8 cellular contexts compared by ENCODE assay signal in the genomic region with DNA sequence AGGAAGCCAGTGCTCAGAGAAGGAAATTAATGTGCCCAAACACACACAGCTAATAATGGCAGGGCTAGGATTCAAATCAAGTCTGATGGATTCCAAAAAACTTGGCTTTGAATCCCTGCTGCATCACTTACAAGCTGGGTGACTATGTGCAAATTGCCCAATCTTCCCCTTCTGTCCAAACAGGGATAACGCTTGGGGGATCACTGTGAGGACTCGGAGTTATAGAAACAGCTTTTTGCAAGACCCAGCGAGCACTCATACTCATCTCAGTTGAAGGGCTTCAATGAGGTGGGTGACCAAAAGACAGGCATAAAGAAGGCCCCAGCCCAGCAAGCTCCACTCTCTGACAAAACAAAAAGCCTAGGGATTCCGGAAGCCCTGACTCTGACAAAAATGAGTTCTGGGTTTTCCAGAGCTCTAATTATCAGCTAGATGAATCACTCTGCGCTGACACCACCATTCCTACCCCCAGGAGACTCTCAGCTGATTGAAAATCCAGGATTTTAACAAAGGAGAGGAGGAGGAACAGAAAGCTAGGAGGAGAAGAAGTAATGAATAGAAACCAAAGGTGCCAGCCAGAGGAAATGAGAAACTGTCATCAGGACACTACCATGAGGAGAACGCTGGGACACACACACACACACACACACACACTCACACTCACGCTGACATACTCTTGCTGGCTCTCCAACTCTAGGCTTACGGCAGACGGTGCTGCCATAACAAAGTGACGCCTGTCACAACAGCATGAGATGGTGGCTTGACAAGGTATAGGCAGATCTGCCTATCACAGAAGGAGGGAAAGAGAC. TPM values are rescaled to one million over a fixed set of nuclear protein-coding genes. Genes with fewer than 3 reads are reported as not detected.
DNase-seq lines count a peak whose midpoint lies in the region; ATAC-seq and TF ChIP-seq lines count a peak whose summit lies in the region.

No MANE protein-coding gene starts in this region.

- ATAC-seq in effector memory CD8-positive, alpha-beta T cell (replicated peaks) = no peak
- no peak for ATAC-seq in natural killer cell
- no peak for ATAC-seq in GM21423 (IDR thresholded peaks at IDR 0.05; ENCODE audit: unreplicated experiment)
- no peak for ATAC-seq in activated CD4-positive, CD25-positive, alpha-beta regulatory T cell treated with anti-CD3 and anti-CD28 coated beads, Interleukin-2, amount 50 U/mL, for 24 hours

- TF ChIP-seq CTCF in RWPE1 (conservative IDR thresholded peaks at IDR 0.05; ENCODE audit: low read depth) (no peak), natural killer cell (IDR thresholded peaks at IDR 0.05) (no peak)

- no peaks in the 10 kb centered on the region for H3K9me3 Mint-ChIP-seq in effector memory CD8-positive, alpha-beta T cell
- H3K9me3 Mint-ChIP-seq in natural killer cell = no peaks in the 10 kb centered on the region

- peak overlapping the region; percentile 90 for H3K27ac ChIP-seq in RWPE1

- H3K36me3 Mint-ChIP-seq in effector memory CD8-positive, alpha-beta T cell (ENCODE audit: insufficient read depth) = peaks cover 40% of the 10 kb centered on the region
- no peaks in the 10 kb centered on the region for H3K36me3 Mint-ChIP-seq in natural killer cell

- DNase-seq in H4 (ENCODE audit: low spot score) (peak; percentile 36), RWPE1 (ENCODE audit: low spot score) (no peak), natural killer cell (no peak), NCI-H1694 (lab: John Stamatoyannopoulos, UW) (no peak)
- no peak for DNase-seq in effector memory CD8-positive, alpha-beta T cell
- DNase-seq in stimulated activated CD4-positive, alpha-beta T cell treated with anti-CD3 and anti-CD28 coated beads, Interleukin-4, amount 100 ng/mL, for 4 hours = no peak

- CTCF ChIA-PET in RWPE1 (lab: Yijun Ruan, JAX) = interaction anchor here (0.7 to 1.6 kb wide), 2 partner anchors 10 to 45 kb away, joined by 3 to 4 read pairs; no protein-coding TSS in a partner anchor

- peak overlapping the region; percentile 89 to 98 for H3K27ac Mint-ChIP-seq in effector memory CD8-positive, alpha-beta T cell
- H3K27ac Mint-ChIP-seq in natural killer cell = peak overlapping the region; percentile 98 to 99

- POLR2A ChIA-PET in RWPE1 (lab: Yijun Ruan, JAX; ENCODE audit: low non-redundant PET) = interaction anchor here (0.5 to 1.5 kb wide), 3 partner anchors 10 to 254 kb away, joined by 3 to 7 read pairs (median 4); a partner anchor contains a TSS

- peak overlapping the region in 1 of 2 donors; percentile 94 for H3K4me3 Mint-ChIP-seq in effector memory CD8-positive, alpha-beta T cell
- H3K4me3 Mint-ChIP-seq in natural killer cell = no peak overlapping the region

- intact Hi-C loops in natural killer cell (cut with micrococcal nuclease) = loop anchor here (5.0 kb wide), 1 partner anchor 165 kb away; a partner anchor contains a TSS

- no peaks in the 10 kb centered on the region for H3K27me3 Mint-ChIP-seq in effector memory CD8-positive, alpha-beta T cell
- no peaks in the 10 kb centered on the region for H3K27me3 Mint-ChIP-seq in natural killer cell (ENCODE audit: low read depth in 2 of 2)

- peaks cover 32 to 40% of the 10 kb centered on the region in 2 donors for H3K4me1 Mint-ChIP-seq in effector memory CD8-positive, alpha-beta T cell (ENCODE audit: low read depth in 2 of 2)
- H3K4me1 Mint-ChIP-seq in natural killer cell = peaks cover 33 to 46% of the 10 kb centered on the region in 2 donors

RNA-seq across cellular contexts. Expression of a gene that starts 1.6 kb away (rescaled TPM):
- total RNA-seq in H4 (2014; rRNA removed; shearing (Covaris generic)) = 25.1 and 25.3 TPM in 2 replicates
- total RNA-seq in natural killer cell = 10 to 100 TPM; 55.9 to 65.3 (median 59.8) TPM

RNA-seq across cellular contexts. Expression of a gene that starts 10.4 kb away (rescaled TPM):
- 3.1 and 7.1 TPM in 2 replicates for total RNA-seq in H4 (2014; rRNA removed; shearing (Covaris generic))
- 10 to 100 TPM; 25.2 to 30.4 (median 26.6) TPM for total RNA-seq in natural killer cell
